ENCODE assay signal across 8 cellular contexts in the genomic region with DNA sequence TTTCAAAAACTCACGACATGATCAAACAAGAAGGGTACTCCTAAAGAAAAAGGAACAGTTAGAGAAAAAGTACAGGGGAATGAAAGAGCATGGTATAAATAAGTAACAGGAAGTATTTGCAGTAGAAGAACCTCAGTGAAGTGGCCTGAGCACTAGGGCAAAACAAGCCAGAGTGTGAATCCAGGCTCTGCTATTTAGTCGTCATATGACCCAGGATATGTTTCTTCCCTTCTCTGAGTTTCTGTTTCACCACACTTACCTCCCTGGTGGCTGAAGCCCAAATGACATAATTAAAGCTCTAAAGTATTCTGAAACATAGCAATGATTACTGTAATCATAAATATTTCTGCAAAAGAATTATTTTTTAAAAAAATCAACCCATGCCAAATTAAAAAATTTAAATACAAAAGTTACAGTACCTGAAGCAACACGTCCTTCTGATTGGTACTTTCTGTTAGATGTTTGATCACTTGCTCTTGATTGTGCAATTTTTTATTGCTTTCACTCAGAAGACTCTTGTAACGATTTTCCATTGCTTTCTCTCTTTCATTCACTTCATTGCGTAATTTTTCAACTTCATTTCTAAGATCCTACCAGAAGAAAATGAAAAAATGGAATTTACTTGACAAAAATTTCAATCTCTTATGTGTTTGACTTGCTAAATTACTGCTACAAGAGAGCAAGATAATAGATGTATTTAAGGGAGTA.
A peak's percentile ranks its signal among the peaks of the same experiment; 100 is the strongest.
DNase-seq lines count a peak whose midpoint lies in the region; ATAC-seq, FAIRE-seq and TF ChIP-seq lines count a peak whose summit lies in the region.

No MANE protein-coding gene starts in this region.

- no peak overlapping the region for H4K5ac ChIP-seq in H1 (ENCODE audit: insufficient read length, low read depth, low read length)

- TF ChIP-seq CTCF in CD14-positive monocyte (IDR thresholded peaks at IDR 0.05) (peak; percentile 20), H1 (IDR thresholded peaks at IDR 0.05; ENCODE audit: control extremely low read depth in 1 of 3, insufficient read depth in 1 of 3, low read depth in 1 of 3, low read length in 3 of 3) (no peak)

- H2BK5ac ChIP-seq in H1 (ENCODE audit: low read depth, low read length), result no peak overlapping the region

- H3K27me3 Mint-ChIP-seq in CD14-positive monocyte (ENCODE audit: low read depth in 3 of 3), result no peaks in the 10 kb centered on the region
- H3K27me3 Mint-ChIP-seq in naive thymus-derived CD8-positive, alpha-beta T cell, result no peaks in the 10 kb centered on the region

- H3K36me3 Mint-ChIP-seq in CD14-positive monocyte, result peaks cover 39 to 46% of the 10 kb centered on the region in 2 donors
- peaks cover 27 to 76% (median 53%) of the 10 kb centered on the region in 3 donors for H3K36me3 Mint-ChIP-seq in naive thymus-derived CD8-positive, alpha-beta T cell

- no peak overlapping the region for H3K23ac ChIP-seq in H1 (ENCODE audit: insufficient read length)

- H4K8ac ChIP-seq in H1 (ENCODE audit: extremely low read depth, insufficient read depth, low read length), result no peak overlapping the region

- H3K56ac ChIP-seq in H1 (replicated peaks; ENCODE audit: insufficient read length, low read depth, low read length), result no peak overlapping the region

- H3K27ac ChIP-seq in H1 (ENCODE audit: low read depth, low read length) (no peak overlapping the region), caudate nucleus (ENCODE audit: low read depth, low read length) (no peak overlapping the region)

- H3K27ac Mint-ChIP-seq in CD14-positive monocyte, result peak overlapping the region; percentile 70 to 96 (median 85)
- H3K27ac Mint-ChIP-seq in naive thymus-derived CD8-positive, alpha-beta T cell, result peak overlapping the region in 1 of 10 donors; percentile 48

- no peak overlapping the region for H2BK15ac ChIP-seq in H1 (ENCODE audit: low read length)

- TF ChIP-seq EP300 in H1 (IDR thresholded peaks at IDR 0.05; ENCODE audit: borderline replicate concordance in 1 of 2, low read depth in 2 of 2, low read length in 2 of 2), result no peak

- peak; percentile 71 for ATAC-seq in GM19467 (IDR thresholded peaks at IDR 0.05; ENCODE audit: unreplicated experiment)
- peak; percentile 94 for ATAC-seq in HG03378 (IDR thresholded peaks at IDR 0.05; ENCODE audit: unreplicated experiment)
- no peak for ATAC-seq in naive thymus-derived CD8-positive, alpha-beta T cell

- H2AFZ ChIP-seq in H1 (ENCODE audit: low read length), result no peak overlapping the region

- 80% methylated on average over 5 of the region's 5 CpGs; no CpG with 5 or more reads in 1 of the 2 experiments for WGBS in H1 (ENCODE audit: extremely low coverage in 1 of 2, insufficient coverage in 1 of 2, insufficient read length in 1 of 2, insufficient replicate concordance in 2 of 2, low coverage in 1 of 2, low lambda C conversion rate in 2 of 2, missing lambda C conversion rate in 1 of 2), 2 experiments

- no peaks in the 10 kb centered on the region for H3K9me3 ChIP-seq in H1 (ENCODE audit: insufficient read depth in 2 of 2, low read depth in 1 of 2, low read length in 1 of 2)

- H3K4me1 Mint-ChIP-seq in CD14-positive monocyte, result peaks cover 15% of the 10 kb centered on the region
- peaks cover 0 to 9% (median 5%) of the 10 kb centered on the region in 4 donors for H3K4me1 Mint-ChIP-seq in naive thymus-derived CD8-positive, alpha-beta T cell

- peaks cover 0 to 3% (median 0%) of the 10 kb centered on the region in 7 donors for H3K9me3 Mint-ChIP-seq in CD14-positive monocyte
- peaks cover 0 to 9% (median 3%) of the 10 kb centered on the region in 9 donors for H3K9me3 Mint-ChIP-seq in naive thymus-derived CD8-positive, alpha-beta T cell

- H3K4me3 ChIP-seq in H1 (ENCODE audit: extremely low read depth in 1 of 4, insufficient read depth in 2 of 4, low read depth in 3 of 4, low read length in 4 of 4), result no peak overlapping the region

- no peaks in the 10 kb centered on the region for H3K79me2 ChIP-seq in H1 (ENCODE audit: control insufficient read depth in 1 of 2, insufficient read depth in 2 of 2, low read length in 2 of 2)

- no peak overlapping the region for H2BK20ac ChIP-seq in H1 (ENCODE audit: low read length)

- no peak overlapping the region for H3K14ac ChIP-seq in H1 (ENCODE audit: insufficient read length)

- no peak overlapping the region for H3K4me2 ChIP-seq in H1 (ENCODE audit: insufficient read depth in 1 of 2, low read depth in 2 of 2, low read length in 2 of 2)

- CTCF ChIA-PET in H1 (lab: Charles Lee; ENCODE audit: partially characterized antibody), result interaction anchor here (1.1 kb wide), 1 partner anchor 14 kb away, joined by 3 read pairs; no protein-coding TSS in a partner anchor

- H3K23me2 ChIP-seq in H1 (ENCODE audit: low read depth, low read length), result no peaks in the 10 kb centered on the region

- no peak overlapping the region for H2BK12ac ChIP-seq in H1 (ENCODE audit: low read depth, low read length)

- H3K4me3 Mint-ChIP-seq in CD14-positive monocyte, result peak overlapping the region; percentile 39 to 69
- no peak overlapping the region for H3K4me3 Mint-ChIP-seq in naive thymus-derived CD8-positive, alpha-beta T cell

- H4K91ac ChIP-seq in H1 (replicated peaks; ENCODE audit: insufficient read length, low read length), result no peak overlapping the region

- H4K20me1 ChIP-seq in H1 (replicated peaks in 1 of 2; ENCODE audit: control insufficient read depth in 1 of 2, insufficient read depth in 2 of 2, low read length in 2 of 2), result no peaks in the 10 kb centered on the region

- peaks cover 2 to 26% (median 18%) of the 10 kb centered on the region in 4 experiments for H3K36me3 ChIP-seq in H1 (ENCODE audit: control insufficient read depth in 2 of 4, insufficient read depth in 4 of 4, low read length in 3 of 4)

- no peak overlapping the region for H3K4ac ChIP-seq in H1 (replicated peaks; ENCODE audit: insufficient read length, low read depth, low read length)

- DNase-seq in CD14-positive monocyte (ENCODE audit: low spot score), result no peak
- no peak for DNase-seq in H1 (ENCODE audit: low read depth in 1 of 2, low spot score in 2 of 2)
- DNase-seq in naive thymus-derived CD8-positive, alpha-beta T cell, result no peak
- no peak for DNase-seq in C1 segment of cervical spinal cord (lab: John Stamatoyannopoulos, UW)
- no peak for DNase-seq in caudate nucleus (lab: John Stamatoyannopoulos, UW)
- no peak for DNase-seq in NCI-H2171 (lab: John Stamatoyannopoulos, UW)

- no peaks in the 10 kb centered on the region; a peak in 1 of 7 replicates for H3K4me1 ChIP-seq in H1 (replicated peaks in 1 of 4; ENCODE audit: control insufficient read depth in 3 of 4, insufficient read depth in 4 of 4, low read length in 3 of 4)

- H2AK5ac ChIP-seq in H1 (ENCODE audit: low read depth, low read length), result no peak overlapping the region

- POLR2A ChIA-PET in H1 (lab: Charles Lee; ENCODE audit: partially characterized antibody), result no interaction called here
- POLR2A ChIA-PET in naive thymus-derived CD8-positive, alpha-beta T cell (lab: Charles Lee), result no interaction called here

- TF ChIP-seq POLR2A in H1 (IDR thresholded peaks at IDR 0.05; ENCODE audit: control extremely low read depth in 1 of 2, low read depth in 2 of 2, low read length in 2 of 2), result no peak

- H3K27me3 ChIP-seq in H1 (replicated peaks in 1 of 4; ENCODE audit: control insufficient read depth in 3 of 4, extremely low read depth in 1 of 4, insufficient read depth in 3 of 4, low read length in 3 of 4), result no peaks in the 10 kb centered on the region

- H3K79me1 ChIP-seq in H1 (ENCODE audit: low read depth, low read length), result no peaks in the 10 kb centered on the region

- H3K9ac ChIP-seq in H1 (replicated peaks in 1 of 4; ENCODE audit: extremely low read depth in 1 of 4, low read depth in 3 of 4, low read length in 3 of 4), result no peak overlapping the region

- H2BK120ac ChIP-seq in H1 (replicated peaks; ENCODE audit: low read depth, low read length), result no peak overlapping the region

- FAIRE-seq in H1 (lab: Jason Lieb, UNC), result peak; percentile 13

- no peak overlapping the region for H3K18ac ChIP-seq in H1 (ENCODE audit: extremely low read depth, low read length)

- no peak for TF ChIP-seq RAD21 in H1 (IDR thresholded peaks at IDR 0.05 in 1 of 2, conservative IDR thresholded peaks at IDR 0.05 in 1 of 2; ENCODE audit: low read depth in 2 of 2, low read length in 2 of 2)

- intact Hi-C loops in CD14-positive monocyte (cut with micrococcal nuclease), result no loop called here

TF ChIP-seq in H1, 55 proteins besides CTCF, POLR2A, EP300 and RAD21 (continues in another document):
- peak; percentile 78 for TF ChIP-seq CEBPB (IDR thresholded peaks at IDR 0.05; ENCODE audit: low read depth, low read length)

Comparison
In these comparisons a context has a peak if more than half of its experiments do, and no peak if none do; other contexts are left out.
1. H3K4me3 Mint-ChIP-seq: peak in CD14-positive monocyte (2 of 2); none in naive thymus-derived CD8-positive, alpha-beta T cell (0 of 10).
2. ATAC-seq: peak in GM19467 (single experiment) and HG03378 (single experiment); none in naive thymus-derived CD8-positive, alpha-beta T cell (0 of 2).